ENCODE assay signal across 22 cellular contexts in genomic region chr2:105911425-105911824, GRCh38.
"Had no signal": no experiment of that assay in that cellular context is flagged by ENCODE, and none has a peak within 500 bp of the region (broad histone marks: within the 10 kb centered on the region; RNA-seq: fewer than 3 reads in every experiment).

No MANE protein-coding gene starts in this region.

- H3K27ac ChIP-seq: dorsolateral prefrontal cortex, heart right ventricle, lower lobe of right lung, pancreas, thoracic aorta, tibial nerve, upper lobe of left lung had no signal

- ATAC-seq: heart right ventricle, left ventricle myocardium superior, lower lobe of right lung, natural killer cell, pancreas, sciatic nerve had no signal

- H3K4me3 Mint-ChIP-seq: immature natural killer cell; natural killer cell; stimulated activated effector memory CD8-positive, alpha-beta T cell treated with anti-CD3 and anti-CD28 coated beads, Interleukin-12 subunit alpha, Interleukin-12 subunit beta, amount 100 ng/mL, for 72 hours had no signal

- H3K36me3 Mint-ChIP-seq: stimulated activated effector memory CD8-positive, alpha-beta T cell treated with anti-CD3 and anti-CD28 coated beads, Interleukin-12 subunit alpha, Interleukin-12 subunit beta, amount 100 ng/mL, for 72 hours had no signal

- H3K4me3 ChIP-seq: dorsolateral prefrontal cortex, heart right ventricle, lower lobe of right lung, pancreas, thoracic aorta, tibial nerve, upper lobe of left lung had no signal

- H3K36me3 ChIP-seq: heart right ventricle, lower lobe of right lung, pancreas, thoracic aorta, tibial nerve, upper lobe of left lung had no signal

- FAIRE-seq: colon, pancreas, urothelium cell line had no signal

- H3K27ac Mint-ChIP-seq: immature natural killer cell; natural killer cell; stimulated activated effector memory CD8-positive, alpha-beta T cell treated with anti-CD3 and anti-CD28 coated beads, Interleukin-12 subunit alpha, Interleukin-12 subunit beta, amount 100 ng/mL, for 72 hours had no signal

- H3K4me1 Mint-ChIP-seq: immature natural killer cell had no signal

- H3K9me3 ChIP-seq: pancreas had no signal

- H3K4me1 ChIP-seq: pancreas, tibial nerve, upper lobe of left lung had no signal

- DNase-seq: dorsolateral prefrontal cortex; effector CD4-positive, alpha-beta T cell; glutamatergic neuron; heart right ventricle; hypothalamus; immature natural killer cell; islet precursor cell; left ventricle myocardium superior; lower lobe of right lung; natural killer cell; occipital lobe; pancreas; stimulated activated CD4-positive, alpha-beta T cell treated with anti-CD3 and anti-CD28 coated beads, Interleukin-2, amount 100 ng/mL, for 24 hours; stimulated activated CD4-positive, alpha-beta T cell treated with anti-CD3 and anti-CD28 coated beads, Interleukin-4, amount 100 ng/mL, for 24 hours; stimulated activated naive CD4-positive, alpha-beta T cell treated with Interleukin-2 at 50 U/mL for 16 hours; upper lobe of left lung had no signal

- H3K27me3 ChIP-seq: dorsolateral prefrontal cortex, heart right ventricle, pancreas, tibial nerve, upper lobe of left lung had no signal
